8 cellular contexts compared by ENCODE assay signal in the genomic region with DNA sequence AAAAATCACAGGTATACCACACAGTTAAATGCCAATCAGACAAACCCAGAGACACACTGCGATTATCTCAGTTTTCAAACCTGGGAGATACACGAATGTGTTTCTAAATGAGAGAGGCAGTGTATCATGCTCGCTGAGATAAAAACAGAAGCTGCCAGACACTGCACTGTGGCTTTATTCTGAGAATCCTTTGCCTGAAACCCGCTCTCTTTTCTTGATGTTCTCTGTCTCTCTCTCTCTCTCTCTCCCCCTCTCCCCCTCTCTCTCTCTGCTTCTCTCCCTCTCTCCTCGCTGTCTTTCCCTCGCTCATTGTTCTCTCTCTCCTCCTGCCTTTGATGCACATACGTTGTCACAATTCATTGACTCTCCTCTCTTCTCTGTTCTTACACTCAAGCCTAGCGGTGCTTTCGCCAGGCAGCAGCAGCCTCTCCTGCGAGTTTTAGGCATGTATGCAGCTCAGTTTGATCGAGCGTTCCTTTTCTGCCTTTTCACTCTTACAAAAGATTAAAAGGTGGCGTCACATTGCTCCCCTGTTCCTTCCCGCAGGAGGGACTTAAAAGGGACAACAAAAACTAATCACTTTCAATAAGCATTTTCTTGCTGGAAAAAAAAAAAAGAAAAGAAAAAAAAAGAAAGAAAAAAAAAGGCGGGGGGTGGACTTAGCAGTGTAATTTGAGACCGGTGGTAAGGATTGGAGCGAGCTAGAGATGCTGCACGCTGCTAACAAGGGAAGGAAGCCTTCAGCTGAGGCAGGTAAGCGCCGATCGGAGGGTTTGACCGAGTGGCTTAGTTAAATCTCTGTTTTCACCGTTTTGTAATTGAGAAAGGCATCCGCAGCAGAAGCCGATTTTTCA.
A peak's percentile ranks its signal among the peaks of the same experiment; 100 is the strongest.
DNase-seq lines count a peak whose midpoint lies in the region; ATAC-seq and TF ChIP-seq lines count a peak whose summit lies in the region.

No MANE protein-coding gene starts in this region.

- DNase-seq in AG09309 (ENCODE audit: low read depth) (no peak), LNCaP clone FGC (ENCODE audit: low read depth) (peak; percentile 21), caudate nucleus (lab: John Stamatoyannopoulos, UW) (peak in 20 of 61 donors; percentile 8 to 63 (median 34)), COR-L47 (lab: John Stamatoyannopoulos, UW) (no peak)
- no peak for DNase-seq in activated effector memory CD4-positive, alpha-beta T cell treated with Interleukin-2 at 50 U/mL for 16 hours

- H3K4me1 ChIP-seq in mesodermal cell (ENCODE audit: control insufficient read depth, insufficient read depth, low read length, poor library complexity, severe bottlenecking) = no peaks in the 10 kb centered on the region

- H3K9me3 ChIP-seq in mesodermal cell (ENCODE audit: control insufficient read depth, low read length) = no peaks in the 10 kb centered on the region

- H3K36me3 ChIP-seq in mesodermal cell (ENCODE audit: control insufficient read depth, insufficient read depth, low read length) = no peaks in the 10 kb centered on the region

- H3K27ac ChIP-seq in caudate nucleus (ENCODE audit: low read depth, low read length) (peak overlapping the region; percentile 64), mesodermal cell (ENCODE audit: low read depth, low read length, severe bottlenecking) (peak overlapping the region; percentile 52)

- WGBS in mesodermal cell (ENCODE audit: insufficient coverage in 2 of 2), 2 experiments = 6 to 7% methylated on average over 19 to 21 of the region's 25 CpGs

- H3K4me3 ChIP-seq in AG09309 (ENCODE audit: control insufficient read depth, low read depth, low read length) (peak overlapping the region; percentile 43), LNCaP clone FGC (ENCODE audit: low read depth, low read length) (peak overlapping the region; percentile 40), mesodermal cell (ENCODE audit: extremely low read depth, insufficient read depth, low read length, poor library complexity, severe bottlenecking) (peak overlapping the region; percentile 47)

- TF ChIP-seq CTCF in AG09309 (IDR thresholded peaks at IDR 0.05; ENCODE audit: control insufficient read depth, insufficient read depth, low read depth, low read length, missing control alignments) (no peak), LNCaP clone FGC (IDR thresholded peaks at IDR 0.05; ENCODE audit: control insufficient read depth, extremely low read depth, insufficient read depth) (no peak)

- ATAC-seq in GM19023 (IDR thresholded peaks at IDR 0.05; ENCODE audit: unreplicated experiment) (no peak), HG03432 (IDR thresholded peaks at IDR 0.05; ENCODE audit: unreplicated experiment) (no peak)
